Comparison of ENCODE assay signal across 3 cellular contexts in the genomic region with DNA sequence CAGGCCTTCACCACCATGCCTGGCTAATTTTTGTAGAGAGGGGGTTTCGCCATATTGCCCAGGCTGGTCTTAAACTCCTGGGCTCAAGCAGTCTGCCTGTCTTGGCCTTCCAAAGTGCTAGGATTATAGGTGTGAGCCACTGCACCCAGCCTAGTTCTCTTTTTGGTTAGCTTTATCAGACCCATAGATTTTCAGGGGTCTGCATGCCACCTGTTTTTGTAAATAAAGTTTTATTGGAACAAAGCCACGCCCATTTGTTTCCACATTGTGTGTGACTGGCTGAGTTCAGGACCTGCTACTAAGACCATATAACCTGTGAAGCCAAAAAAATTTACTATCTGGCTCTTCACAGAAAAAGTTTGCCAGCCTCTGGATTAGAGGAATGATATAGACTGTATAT.
A peak's percentile ranks its signal among the peaks of the same experiment; 100 is the strongest.
TF ChIP-seq lines count a peak whose summit lies in the region.

No MANE protein-coding gene starts in this region.

TF ChIP-seq in HepG2, 621 proteins besides CTCF, POLR2A, EP300 and RAD21:
- TF ChIP-seq ZNF143 (CRISPR knock-in tag; IDR thresholded peaks at IDR 0.05) (no peak), ZNF616 (CRISPR knock-in tag; IDR thresholded peaks at IDR 0.05; ENCODE audit: low read depth) (no peak), ZNF75D (CRISPR knock-in tag; IDR thresholded peaks at IDR 0.05; ENCODE audit: borderline replicate concordance) (no peak), TOE1 (CRISPR knock-in tag; IDR thresholded peaks at IDR 0.05) (no peak), ZBTB40 (IDR thresholded peaks at IDR 0.05) (peak; percentile 61), ZBTB40 (CRISPR knock-in tag; IDR thresholded peaks at IDR 0.05) (peak; percentile 96), RXRA (CRISPR knock-in tag; IDR thresholded peaks at IDR 0.05) (no peak)

TF ChIP-seq in IMR-90, 13 proteins besides CTCF, POLR2A, EP300 and RAD21:
- TF ChIP-seq RCOR1 (IDR thresholded peaks at IDR 0.05; ENCODE audit: insufficient replicate concordance, low read length) (no peak), MAZ (IDR thresholded peaks at IDR 0.05; ENCODE audit: borderline replicate concordance, low read depth, low read length) (no peak), NFE2L2 (IDR thresholded peaks at IDR 0.05; ENCODE audit: low read depth, low read length) (no peak), MAFK (IDR thresholded peaks at IDR 0.05; ENCODE audit: low read depth, low read length) (no peak), FOS (IDR thresholded peaks at IDR 0.05; ENCODE audit: low read depth, low read length) (no peak), BHLHE40 (IDR thresholded peaks at IDR 0.05; ENCODE audit: low read depth, low read length) (no peak), CHD1 (IDR thresholded peaks at IDR 0.05; ENCODE audit: low read depth, low read length) (no peak), USF2 (IDR thresholded peaks at IDR 0.05; ENCODE audit: low read depth, low read length) (no peak), CEBPB (IDR thresholded peaks at IDR 0.05; ENCODE audit: low read depth, low read length) (no peak)
- TF ChIP-seq, protein P1, sequence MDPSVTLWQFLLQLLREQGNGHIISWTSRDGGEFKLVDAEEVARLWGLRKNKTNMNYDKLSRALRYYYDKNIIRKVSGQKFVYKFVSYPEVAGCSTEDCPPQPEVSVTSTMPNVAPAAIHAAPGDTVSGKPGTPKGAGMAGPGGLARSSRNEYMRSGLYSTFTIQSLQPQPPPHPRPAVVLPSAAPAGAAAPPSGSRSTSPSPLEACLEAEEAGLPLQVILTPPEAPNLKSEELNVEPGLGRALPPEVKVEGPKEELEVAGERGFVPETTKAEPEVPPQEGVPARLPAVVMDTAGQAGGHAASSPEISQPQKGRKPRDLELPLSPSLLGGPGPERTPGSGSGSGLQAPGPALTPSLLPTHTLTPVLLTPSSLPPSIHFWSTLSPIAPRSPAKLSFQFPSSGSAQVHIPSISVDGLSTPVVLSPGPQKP (IDR thresholded peaks at IDR 0.05; ENCODE audit: borderline replicate concordance, low read depth, low read length), result no peak

TF ChIP-seq in K562, 482 proteins besides CTCF, POLR2A, EP300 and RAD21:
- peak; percentile 93 for TF ChIP-seq ZBTB40 (IDR thresholded peaks at IDR 0.05)
- no peak for TF ChIP-seq ZBTB40 (CRISPR knock-in tag; IDR thresholded peaks at IDR 0.05)
- TF ChIP-seq ZNF121 (CRISPR knock-in tag; conservative IDR thresholded peaks at IDR 0.05), result no peak
